1 cellular context compared by ENCODE assay signal in genomic region chr17:76376318-76377133, GRCh38.
TF ChIP-seq lines count a peak whose summit lies in the region.

No MANE protein-coding gene starts in this region.

TF ChIP-seq in HepG2, 621 proteins besides CTCF, POLR2A, EP300 and RAD21 (continued from another document and continues in another):
- TF ChIP-seq ZNF160 (CRISPR knock-in tag; IDR thresholded peaks at IDR 0.05) (peak; percentile 98), ZNF572 (CRISPR knock-in tag; IDR thresholded peaks at IDR 0.05) (0 out of 2 replicates have a peak, but pooled peaks have one; percentile 92), YY1 (IDR thresholded peaks at IDR 0.05; ENCODE audit: insufficient read depth, insufficient replicate concordance, low read depth, low read length) (peak; percentile 15), DPF2 (CRISPR knock-in tag; IDR thresholded peaks at IDR 0.05; ENCODE audit: borderline replicate concordance, low read depth) (peak; percentile 90), MAZ (IDR thresholded peaks at IDR 0.05; ENCODE audit: borderline replicate concordance, low read depth, low read length) (0 out of 2 replicates have a peak, but pooled peaks have one; percentile 15), MAZ (CRISPR knock-in tag; IDR thresholded peaks at IDR 0.05; ENCODE audit: low read depth) (peak; percentile 57; the same call in 1 of the 2 replicates), ASH2L (IDR thresholded peaks at IDR 0.05; ENCODE audit: insufficient read length, low read depth, low read length) (peak; percentile 67), MIXL1 (CRISPR knock-in tag; IDR thresholded peaks at IDR 0.05) (peak; percentile 91), TAF1 (CRISPR knock-in tag; IDR thresholded peaks at IDR 0.05) (peak; percentile 64; the same call in 1 of the 2 replicates), MEIS1 (CRISPR knock-in tag; IDR thresholded peaks at IDR 0.05; ENCODE audit: borderline replicate concordance) (peak; percentile 57; the same call in 1 of the 2 replicates), ZBTB44 (CRISPR knock-in tag; IDR thresholded peaks at IDR 0.05) (no peak), ZNF597 (CRISPR knock-in tag; IDR thresholded peaks at IDR 0.05) (no peak), MAF1 (CRISPR knock-in tag; IDR thresholded peaks at IDR 0.05; ENCODE audit: borderline replicate concordance) (no peak), REPIN1 (CRISPR knock-in tag; IDR thresholded peaks at IDR 0.05; ENCODE audit: borderline replicate concordance, low read depth) (peak; percentile 74; the same call in 1 of the 2 replicates), PREB (CRISPR knock-in tag; IDR thresholded peaks at IDR 0.05) (no peak), MBD4 (IDR thresholded peaks at IDR 0.05; ENCODE audit: borderline replicate concordance, low read length) (no peak), CCAR2 (optimal IDR thresholded peaks at IDR 0.05; ENCODE audit: low read depth, low read length) (no peak), HNRNPLL (IDR thresholded peaks at IDR 0.05; ENCODE audit: low read depth, low read length, poor library complexity, severe bottlenecking) (no peak), MTA1 (CRISPR knock-in tag; IDR thresholded peaks at IDR 0.05; ENCODE audit: borderline replicate concordance) (peak; percentile 94), HDAC1 (CRISPR knock-in tag; IDR thresholded peaks at IDR 0.05) (peak; percentile 94), ZNF766 (CRISPR knock-in tag; IDR thresholded peaks at IDR 0.05; ENCODE audit: borderline replicate concordance) (no peak), TBP (CRISPR knock-in tag; IDR thresholded peaks at IDR 0.05) (no peak), GRHL1 (CRISPR knock-in tag; conservative IDR thresholded peaks at IDR 0.05) (no peak), ZFP91 (CRISPR knock-in tag; IDR thresholded peaks at IDR 0.05; ENCODE audit: borderline replicate concordance) (peak; percentile 78), PITX1 (CRISPR knock-in tag; IDR thresholded peaks at IDR 0.05) (peak; percentile 99), ZFP1 (CRISPR knock-in tag; IDR thresholded peaks at IDR 0.05) (peak; percentile 91; the same call in 1 of the 2 replicates), ZNF207 (IDR thresholded peaks at IDR 0.05; ENCODE audit: borderline replicate concordance) (no peak), NFKB2 (CRISPR knock-in tag; IDR thresholded peaks at IDR 0.05; ENCODE audit: borderline replicate concordance) (peak; percentile 62; the same call in 1 of the 2 replicates), ZNF484 (CRISPR knock-in tag; IDR thresholded peaks at IDR 0.05; ENCODE audit: borderline replicate concordance, low read depth) (0 out of 2 replicates have a peak, but pooled peaks have one; percentile 22), ZNF674 (CRISPR knock-in tag; IDR thresholded peaks at IDR 0.05; ENCODE audit: low read depth) (no peak), SOX6 (IDR thresholded peaks at IDR 0.05) (no peak), SOX6 (CRISPR knock-in tag; IDR thresholded peaks at IDR 0.05) (peak; percentile 98), ZNF761 (CRISPR knock-in tag; conservative IDR thresholded peaks at IDR 0.05) (peak; percentile 57; the same call in 1 of the 2 replicates), ELK4 (CRISPR knock-in tag; IDR thresholded peaks at IDR 0.05; ENCODE audit: borderline replicate concordance) (no peak), U2AF2 (IDR thresholded peaks at IDR 0.05; ENCODE audit: low read depth, low read length) (no peak), ZNF296 (CRISPR knock-in tag; conservative IDR thresholded peaks at IDR 0.05) (no peak), CAMTA2 (CRISPR knock-in tag; IDR thresholded peaks at IDR 0.05; ENCODE audit: borderline replicate concordance) (0 out of 2 replicates have a peak, but pooled peaks have one; percentile 69), DR1 (CRISPR knock-in tag; IDR thresholded peaks at IDR 0.05) (peak; percentile 87; the same call in 1 of the 2 replicates), ELF4 (CRISPR knock-in tag; IDR thresholded peaks at IDR 0.05; ENCODE audit: borderline replicate concordance) (no peak; the same call in 1 of the 2 replicates), NONO (IDR thresholded peaks at IDR 0.05) (no peak), NONO (CRISPR knock-in tag; conservative IDR thresholded peaks at IDR 0.05) (no peak; the same call in 1 of the 2 replicates), HMG20B (CRISPR knock-in tag; conservative IDR thresholded peaks at IDR 0.05) (peak; percentile 69), CSRNP2 (CRISPR knock-in tag; conservative IDR thresholded peaks at IDR 0.05; ENCODE audit: low read depth) (no peak), TP53 (CRISPR knock-in tag; conservative IDR thresholded peaks at IDR 0.05) (peak; percentile 80), ZNF768 (CRISPR knock-in tag; IDR thresholded peaks at IDR 0.05) (peak; percentile 44; the same call in 1 of the 2 replicates), ZNF451 (CRISPR knock-in tag; IDR thresholded peaks at IDR 0.05) (no peak), ESRRA (CRISPR knock-in tag; IDR thresholded peaks at IDR 0.05; ENCODE audit: low read depth) (peak; percentile 78), HMGXB4 (CRISPR knock-in tag; IDR thresholded peaks at IDR 0.05; ENCODE audit: borderline replicate concordance in 1 of 2, low read depth in 1 of 2) (peak in 1 of 2 experiments; percentile 71; a peak in 3 of 4 replicates), MBNL3 (CRISPR knock-in tag; conservative IDR thresholded peaks at IDR 0.05) (no peak), ZNF660 (CRISPR knock-in tag; IDR thresholded peaks at IDR 0.05; ENCODE audit: borderline replicate concordance, low read depth) (no peak), DBP (CRISPR knock-in tag; IDR thresholded peaks at IDR 0.05; ENCODE audit: not compliant biosample characterization) (no peak), SETDB1 (CRISPR knock-in tag; IDR thresholded peaks at IDR 0.05; ENCODE audit: borderline replicate concordance) (no peak), BHLHE40 (IDR thresholded peaks at IDR 0.05; ENCODE audit: low read length) (no peak), FOXK1 (CRISPR knock-in tag; IDR thresholded peaks at IDR 0.05; ENCODE audit: borderline replicate concordance, low read depth) (peak; percentile 65; the same call in 1 of the 2 replicates), MIER3 (CRISPR knock-in tag; IDR thresholded peaks at IDR 0.05; ENCODE audit: borderline replicate concordance) (0 out of 2 replicates have a peak, but pooled peaks have one; percentile 71), ZFP41 (CRISPR knock-in tag; IDR thresholded peaks at IDR 0.05; ENCODE audit: borderline replicate concordance) (no peak), HDAC6 (IDR thresholded peaks at IDR 0.05; ENCODE audit: low read depth, low read length) (no peak), JUND (CRISPR knock-in tag; IDR thresholded peaks at IDR 0.05) (peak; percentile 41; the same call in 1 of the 2 replicates), NPAS2 (CRISPR knock-in tag; IDR thresholded peaks at IDR 0.05; ENCODE audit: borderline replicate concordance) (no peak), ZNF546 (CRISPR knock-in tag; conservative IDR thresholded peaks at IDR 0.05) (no peak)
